In the genomic region with DNA sequence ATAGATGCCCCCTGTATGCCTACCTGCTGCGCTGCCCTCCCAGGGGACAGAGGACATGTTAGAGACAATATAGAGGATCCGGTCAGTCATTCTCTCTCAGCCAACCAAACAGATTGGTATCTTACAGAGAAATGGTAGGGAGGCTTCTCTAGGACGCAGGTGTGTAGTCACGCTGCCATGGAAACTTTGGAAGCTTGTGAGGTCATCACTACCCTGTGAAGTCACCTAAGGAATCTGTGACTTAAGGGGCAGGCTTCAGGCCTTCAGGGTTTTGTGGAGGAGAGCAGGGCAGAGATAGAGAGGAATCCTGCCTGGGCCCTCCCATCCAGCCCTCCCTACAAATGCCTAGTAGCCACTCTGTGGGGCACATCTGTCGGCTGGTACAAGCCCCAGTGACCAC, we compare ENCODE assay signal across 1 cellular context.
TF ChIP-seq lines count a peak whose summit lies in the region.

Gene DPEP2NB, minus strand, starts transcription at position 231 of the 400 bp plus-strand sequence. Its CDS starts 141 bp downstream, at position 90.

TF ChIP-seq in HepG2, 621 proteins besides CTCF, POLR2A, EP300 and RAD21:
- TF ChIP-seq ZNF672 (CRISPR knock-in tag; IDR thresholded peaks at IDR 0.05): no peak
- TF ChIP-seq FOXA3 (CRISPR knock-in tag; IDR thresholded peaks at IDR 0.05): no peak
- TF ChIP-seq NAIF1 (CRISPR knock-in tag; IDR thresholded peaks at IDR 0.05; ENCODE audit: borderline replicate concordance): no peak
- no peak for TF ChIP-seq ZNF333 (CRISPR knock-in tag; IDR thresholded peaks at IDR 0.05; ENCODE audit: borderline replicate concordance)
- peak; percentile 60; the same call in 1 of the 2 replicates for TF ChIP-seq ZBTB21 (CRISPR knock-in tag; IDR thresholded peaks at IDR 0.05)
- TF ChIP-seq ZNF703 (CRISPR knock-in tag; IDR thresholded peaks at IDR 0.05; ENCODE audit: borderline replicate concordance): no peak
- no peak for TF ChIP-seq PTBP1 (IDR thresholded peaks at IDR 0.05; ENCODE audit: low read depth, low read length, poor library complexity, severe bottlenecking)
- TF ChIP-seq ZNF780A (CRISPR knock-in tag; IDR thresholded peaks at IDR 0.05): no peak
- TF ChIP-seq ZNF557 (CRISPR knock-in tag; IDR thresholded peaks at IDR 0.05): no peak
- no peak for TF ChIP-seq ZNF749 (CRISPR knock-in tag; IDR thresholded peaks at IDR 0.05; ENCODE audit: borderline replicate concordance)
- peak; percentile 30; the same call in 1 of the 2 replicates for TF ChIP-seq CREB1 (IDR thresholded peaks at IDR 0.05)
- no peak for TF ChIP-seq CREB1 (CRISPR knock-in tag; IDR thresholded peaks at IDR 0.05)
- TF ChIP-seq POLR2G (IDR thresholded peaks at IDR 0.05; ENCODE audit: low read depth, low read length): no peak
- TF ChIP-seq ZSCAN25 (CRISPR knock-in tag; IDR thresholded peaks at IDR 0.05): no peak
